In the genomic region with DNA sequence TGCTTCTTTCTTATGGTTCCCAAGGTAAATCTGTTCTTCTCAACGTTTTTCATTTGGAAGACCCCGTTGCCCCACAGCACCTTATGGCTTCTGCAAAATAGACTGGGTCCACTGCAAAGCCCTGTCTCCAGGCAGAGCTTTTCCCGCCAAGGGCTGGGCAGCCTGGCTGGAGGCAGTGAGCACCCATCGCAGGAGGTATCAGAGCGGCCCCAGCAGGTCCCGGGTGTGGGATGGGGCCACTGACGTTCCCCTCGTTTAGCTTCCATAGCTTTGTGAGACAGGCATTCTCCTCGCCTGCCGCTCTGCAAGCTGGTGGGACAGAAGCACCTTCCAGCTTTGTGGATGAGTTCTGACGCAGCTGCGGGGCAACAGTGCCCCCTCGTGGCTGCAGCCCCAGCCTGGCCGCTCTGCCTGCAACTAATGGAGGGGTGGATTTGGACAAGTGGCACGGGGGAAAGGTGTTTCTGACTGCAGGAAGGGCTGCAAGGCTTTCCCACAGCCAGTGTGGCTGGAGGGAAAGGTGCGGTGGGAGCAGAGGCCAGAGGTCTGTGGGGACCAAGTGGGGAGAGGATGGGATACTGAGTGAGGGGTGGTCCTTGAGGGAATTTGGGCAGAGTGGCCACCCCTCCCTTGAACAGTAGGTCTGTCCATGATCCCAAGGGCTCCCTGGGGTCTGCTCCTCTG, we compare ENCODE assay signal across 9 cellular contexts.
DNase-seq lines count a peak whose midpoint lies in the region; ATAC-seq, FAIRE-seq and TF ChIP-seq lines count a peak whose summit lies in the region.
"Had no signal": no experiment of that assay in that cellular context is flagged by ENCODE, and none has a peak within 500 bp of the region (broad histone marks: within the 10 kb centered on the region; RNA-seq: fewer than 3 reads in every experiment).

No MANE protein-coding gene starts in this region.

- H3K56ac ChIP-seq in H1 (replicated peaks; ENCODE audit: insufficient read length, low read depth, low read length): no peak overlapping the region

- H3K4me1 ChIP-seq in H1 (replicated peaks in 1 of 4; ENCODE audit: control insufficient read depth in 3 of 4, insufficient read depth in 4 of 4, low read length in 3 of 4) (peaks cover 0 to 9% (median 4%) of the 10 kb centered on the region in 4 experiments; a peak in 4 of 7 replicates), mesenchymal stem cell (ENCODE audit: control insufficient read depth, insufficient read depth, low read depth, low read length) (peaks cover 11% of the 10 kb centered on the region)

- TF ChIP-seq POLR2A in H1 (IDR thresholded peaks at IDR 0.05; ENCODE audit: control extremely low read depth in 1 of 2, low read depth in 2 of 2, low read length in 2 of 2): no peak

- peak in 1 of 2 experiments; percentile 99; a peak in 2 of 3 replicates for TF ChIP-seq EP300 in H1 (IDR thresholded peaks at IDR 0.05; ENCODE audit: borderline replicate concordance in 1 of 2, low read depth in 2 of 2, low read length in 2 of 2)

- peak overlapping the region in 3 of 4 experiments; percentile 35 to 79 (median 76); a peak in 4 of 7 replicates for H3K9ac ChIP-seq in H1 (replicated peaks in 1 of 4; ENCODE audit: extremely low read depth in 1 of 4, low read depth in 3 of 4, low read length in 3 of 4)
- peak overlapping the region; percentile 64 for H3K9ac ChIP-seq in mesenchymal stem cell (ENCODE audit: low read length)

- peak overlapping the region; percentile 98 for H3K18ac ChIP-seq in H1 (ENCODE audit: extremely low read depth, low read length)
- no peak overlapping the region for H3K18ac ChIP-seq in mesenchymal stem cell (ENCODE audit: low read depth in 1 of 2, low read length in 2 of 2)

- peak overlapping the region; percentile 99 for H2BK20ac ChIP-seq in H1 (ENCODE audit: low read length)

- 0 out of 8 replicates have a peak overlapping the region, but pooled peaks of 1 of the 4 experiments have one; percentile 14 for H3K4me3 ChIP-seq in H1 (ENCODE audit: extremely low read depth in 1 of 4, insufficient read depth in 2 of 4, low read depth in 3 of 4, low read length in 4 of 4)
- H3K4me3 ChIP-seq in mesenchymal stem cell (ENCODE audit: insufficient read depth in 1 of 2, low read depth in 1 of 2, low read length in 2 of 2): peak overlapping the region in 1 of 2 experiments; percentile 55
- H3K4me3 ChIP-seq: skin epidermis had no signal

- H3K23ac ChIP-seq in H1 (ENCODE audit: insufficient read length): no peak overlapping the region
- no peak overlapping the region for H3K23ac ChIP-seq in mesenchymal stem cell (ENCODE audit: low read length in 2 of 2)

- H2BK12ac ChIP-seq in H1 (ENCODE audit: low read depth, low read length) (peak overlapping the region; percentile 94), mesenchymal stem cell (ENCODE audit: low read length in 2 of 2) (peak overlapping the region in 1 of 2 experiments; percentile 8)

- 15% methylated on average over 16 of the region's 16 CpGs; no CpG with 5 or more reads in 1 of the 2 experiments for WGBS in H1 (ENCODE audit: extremely low coverage in 1 of 2, insufficient coverage in 1 of 2, insufficient read length in 1 of 2, insufficient replicate concordance in 2 of 2, low coverage in 1 of 2, low lambda C conversion rate in 2 of 2, missing lambda C conversion rate in 1 of 2), 2 experiments
- WGBS in mesenchymal stem cell: 6% methylated on average over 16 of the region's 16 CpGs

- H3K14ac ChIP-seq in H1 (ENCODE audit: insufficient read length) (no peak overlapping the region), mesenchymal stem cell (ENCODE audit: low read length in 2 of 2) (no peak overlapping the region)

- H2AFZ ChIP-seq in H1 (ENCODE audit: low read length) (peak overlapping the region; percentile 99), mesenchymal stem cell (ENCODE audit: low read depth, low read length) (no peak overlapping the region)

- peak in 2 of 3 experiments; percentile 97 to 100; a peak in 3 of 4 replicates for TF ChIP-seq CTCF in H1 (IDR thresholded peaks at IDR 0.05; ENCODE audit: control extremely low read depth in 1 of 3, insufficient read depth in 1 of 3, low read depth in 1 of 3, low read length in 3 of 3)

- H3K23me2 ChIP-seq in H1 (ENCODE audit: low read depth, low read length): no peaks in the 10 kb centered on the region

- POLR2A ChIA-PET in H1 (lab: Charles Lee; ENCODE audit: partially characterized antibody): interaction anchor here (0.9 kb wide), 1 partner anchor 154 kb away, joined by 4 read pairs; no protein-coding TSS in a partner anchor

- H3K27me3 ChIP-seq in H1 (replicated peaks in 1 of 4; ENCODE audit: control insufficient read depth in 3 of 4, extremely low read depth in 1 of 4, insufficient read depth in 3 of 4, low read length in 3 of 4): peaks cover 0 to 6% (median 2%) of the 10 kb centered on the region in 4 experiments; a peak in 3 of 7 replicates
- peaks cover 0 to 38% of the 10 kb centered on the region in 2 experiments for H3K27me3 ChIP-seq in mesenchymal stem cell (ENCODE audit: control insufficient read depth in 1 of 2, insufficient read depth in 1 of 2, low read length in 2 of 2)

- CTCF ChIA-PET in H1 (lab: Charles Lee; ENCODE audit: partially characterized antibody): interaction anchor here (0.6 to 34.9 kb wide), 63 partner anchors 10 to 641 kb away, joined by 3 to 772 read pairs (median 4); a partner anchor contains a TSS

- peak; percentile 78 for FAIRE-seq in H1 (lab: Jason Lieb, UNC)

- peak overlapping the region; percentile 95 for H3K27ac ChIP-seq in H1 (ENCODE audit: low read depth, low read length)
- no peak overlapping the region for H3K27ac ChIP-seq in mesenchymal stem cell (ENCODE audit: low read length, poor library complexity, severe bottlenecking)
- H3K27ac ChIP-seq: skin epidermis had no signal

- peak overlapping the region; percentile 87 for H4K5ac ChIP-seq in H1 (ENCODE audit: insufficient read length, low read depth, low read length)

- H4K20me1 ChIP-seq in H1 (replicated peaks in 1 of 2; ENCODE audit: control insufficient read depth in 1 of 2, insufficient read depth in 2 of 2, low read length in 2 of 2): no peaks in the 10 kb centered on the region

- H3K36me3 ChIP-seq in H1 (ENCODE audit: control insufficient read depth in 2 of 4, insufficient read depth in 4 of 4, low read length in 3 of 4) (no peaks in the 10 kb centered on the region), mesenchymal stem cell (ENCODE audit: control insufficient read depth in 1 of 2, insufficient read depth in 2 of 2, low read depth in 1 of 2, low read length in 2 of 2) (no peaks in the 10 kb centered on the region)

- H4K91ac ChIP-seq in H1 (replicated peaks; ENCODE audit: insufficient read length, low read length): peak overlapping the region; percentile 56
- no peak overlapping the region for H4K91ac ChIP-seq in mesenchymal stem cell (ENCODE audit: low read length)

- peak overlapping the region; percentile 90 for H2BK5ac ChIP-seq in H1 (ENCODE audit: low read depth, low read length)
- no peak overlapping the region for H2BK5ac ChIP-seq in mesenchymal stem cell (ENCODE audit: low read depth, low read length, poor library complexity, severe bottlenecking)

- H2BK15ac ChIP-seq in H1 (ENCODE audit: low read length): peak overlapping the region; percentile 88; the same call in 1 of the 2 replicates
- peak overlapping the region; percentile 9 for H2BK15ac ChIP-seq in mesenchymal stem cell (ENCODE audit: low read depth, poor library complexity, severe bottlenecking)

- no peaks in the 10 kb centered on the region for H3K79me2 ChIP-seq in H1 (ENCODE audit: control insufficient read depth in 1 of 2, insufficient read depth in 2 of 2, low read length in 2 of 2)

- peak overlapping the region; percentile 99; the same call in 1 of the 2 replicates for H4K8ac ChIP-seq in H1 (ENCODE audit: extremely low read depth, insufficient read depth, low read length)
- no peak overlapping the region for H4K8ac ChIP-seq in mesenchymal stem cell (ENCODE audit: low read length)

- peak; percentile 99 to 100 for TF ChIP-seq RAD21 in H1 (IDR thresholded peaks at IDR 0.05 in 1 of 2, conservative IDR thresholded peaks at IDR 0.05 in 1 of 2; ENCODE audit: low read depth in 2 of 2, low read length in 2 of 2)

- no peaks in the 10 kb centered on the region for H3K9me3 ChIP-seq in H1 (ENCODE audit: insufficient read depth in 2 of 2, low read depth in 1 of 2, low read length in 1 of 2)
- no peaks in the 10 kb centered on the region for H3K9me3 ChIP-seq in mesenchymal stem cell (ENCODE audit: control insufficient read depth, low read length)

- H2BK120ac ChIP-seq in H1 (replicated peaks; ENCODE audit: low read depth, low read length) (peak overlapping the region; percentile 48), mesenchymal stem cell (ENCODE audit: low read depth, low read length) (no peak overlapping the region)

- H2AK5ac ChIP-seq in H1 (ENCODE audit: low read depth, low read length): no peak overlapping the region
- H2AK5ac ChIP-seq in mesenchymal stem cell (ENCODE audit: low read length, severe bottlenecking): no peak overlapping the region

- DNase-seq in ELF-1 (ENCODE audit: low read depth, low spot score): peak; percentile 98
- DNase-seq in NCI-H82 (lab: John Stamatoyannopoulos, UW): peak; percentile 77
- peak; percentile 94 for DNase-seq in activated CD8-positive, alpha-beta memory T cell treated with anti-CD3 and anti-CD28 coated beads for 24 hours
- DNase-seq in H1 (ENCODE audit: low read depth in 1 of 2, low spot score in 2 of 2): peak; percentile 84 to 99
- peak; percentile 71 for DNase-seq in mesenchymal stem cell
- DNase-seq in stimulated activated CD8-positive, alpha-beta memory T cell treated with anti-CD3 and anti-CD28 coated beads, Interleukin-2, amount 100 ng/mL, for 1 hour (ENCODE audit: low read depth in 2 of 2): peak; percentile 55 to 60

- H3K4me2 ChIP-seq in H1 (ENCODE audit: insufficient read depth in 1 of 2, low read depth in 2 of 2, low read length in 2 of 2) (peak overlapping the region in 1 of 2 experiments; percentile 54; a peak in 2 of 4 replicates), mesenchymal stem cell (ENCODE audit: low read length, poor library complexity, severe bottlenecking) (no peak overlapping the region)

- H3K79me1 ChIP-seq in H1 (ENCODE audit: low read depth, low read length) (no peaks in the 10 kb centered on the region), mesenchymal stem cell (replicated peaks; ENCODE audit: low read length, poor library complexity, severe bottlenecking) (no peaks in the 10 kb centered on the region)

- ATAC-seq in HG02885 (IDR thresholded peaks at IDR 0.05; ENCODE audit: poor library complexity, unreplicated experiment) (peak; percentile 57), HG02938 (IDR thresholded peaks at IDR 0.05; ENCODE audit: unreplicated experiment) (no peak)

- H3K4ac ChIP-seq in H1 (replicated peaks; ENCODE audit: insufficient read length, low read depth, low read length) (peak overlapping the region; percentile 95), mesenchymal stem cell (ENCODE audit: low read depth in 1 of 2, low read length in 2 of 2) (no peak overlapping the region)

TF ChIP-seq in H1, 55 proteins besides CTCF, POLR2A, EP300 and RAD21 (continues in another document):
- TF ChIP-seq NANOG (IDR thresholded peaks at IDR 0.05; ENCODE audit: insufficient read depth, low read depth, low read length, poor library complexity, severe bottlenecking) (peak; percentile 29), KDM4A (IDR thresholded peaks at IDR 0.05; ENCODE audit: low read depth, low read length, severe bottlenecking) (peak; percentile 23), GABPA (IDR thresholded peaks at IDR 0.05; ENCODE audit: borderline replicate concordance, insufficient read depth, low read length) (peak; percentile 56; the same call in 1 of the 2 replicates)
